Comparison of ENCODE assay signal across 20 cellular contexts in genomic region chr20:61934716-61935530, GRCh38.
DNase-seq lines count a peak whose midpoint lies in the region; ATAC-seq, FAIRE-seq and TF ChIP-seq lines count a peak whose summit lies in the region.
"Had no signal": no experiment of that assay in that cellular context is flagged by ENCODE, and none has a peak within 500 bp of the region (broad histone marks: within the 10 kb centered on the region; RNA-seq: fewer than 3 reads in every experiment).

No MANE protein-coding gene starts in this region.

- DNase-seq in left cardiac atrium (peak; percentile 5), left ventricle myocardium inferior (no peak), choroid plexus epithelial cell (ENCODE audit: low read depth) (peak; percentile 10), neural crest cell (ENCODE audit: low read depth, low spot score) (no peak), NCI-H345 (lab: John Stamatoyannopoulos, UW) (no peak), GM12892 (ENCODE audit: insufficient read length) (no peak), Ammon's horn (ENCODE audit: low spot score) (no peak)
- DNase-seq: CD8-positive, alpha-beta T cell; effector memory CD4-positive, alpha-beta T cell; HFFc6; islet precursor cell; NCI-H1105; NCI-H526 treated with DMSO at 0.1 percent for 48 hours; SHP77 treated with DMSO at 0.1 percent for 48 hours; stimulated activated CD4-positive, alpha-beta T cell treated with anti-CD3 and anti-CD28 coated beads, Interleukin-12 subunit alpha, Interleukin-12 subunit beta, amount 100 ng/mL, for 4 hours had no signal

- peaks cover 2% of the 10 kb centered on the region for H3K36me3 Mint-ChIP-seq in neural crest cell (ENCODE audit: low read depth)
- H3K36me3 Mint-ChIP-seq: CD8-positive, alpha-beta T cell had no signal

- ATAC-seq in left cardiac atrium = no peak
- no peak for ATAC-seq in HG02588 (IDR thresholded peaks at IDR 0.05; ENCODE audit: unreplicated experiment)
- ATAC-seq: CD8-positive, alpha-beta T cell; heart left ventricle; psoas muscle had no signal

- no peaks in the 10 kb centered on the region for H3K27me3 Mint-ChIP-seq in neural crest cell (ENCODE audit: low read depth)

- no peak for FAIRE-seq in GM12892 (lab: Jason Lieb, UNC)

- H3K4me3 Mint-ChIP-seq in neural crest cell = peak overlapping the region; percentile 6
- H3K4me3 Mint-ChIP-seq: CD8-positive, alpha-beta T cell; HFFc6; nephron had no signal

- no peak overlapping the region for H3K27ac Mint-ChIP-seq in neural crest cell (ENCODE audit: unreplicated experiment)
- H3K27ac Mint-ChIP-seq: CD8-positive, alpha-beta T cell; HFFc6; nephron had no signal

- H3K27ac ChIP-seq in left ventricle myocardium inferior (replicated peaks) = no peak overlapping the region
- H3K27ac ChIP-seq: heart left ventricle, psoas muscle, thoracic aorta had no signal

- TF ChIP-seq CTCF in left ventricle myocardium inferior (IDR thresholded peaks at IDR 0.05; ENCODE audit: borderline replicate concordance) (no peak), choroid plexus epithelial cell (conservative IDR thresholded peaks at IDR 0.05; ENCODE audit: low read depth, low read length) (no peak), neural crest cell (conservative IDR thresholded peaks at IDR 0.05) (no peak)

- no peaks in the 10 kb centered on the region for H3K4me1 ChIP-seq in left ventricle myocardium inferior
- H3K4me1 ChIP-seq: heart left ventricle, psoas muscle had no signal

- intact Hi-C loops in left cardiac atrium (cut with DNase I) = no loop called here
- intact Hi-C loops in left ventricle myocardium inferior (cut with micrococcal nuclease) = no loop called here

- no peaks in the 10 kb centered on the region for H3K4me1 Mint-ChIP-seq in neural crest cell
- H3K4me1 Mint-ChIP-seq: nephron had no signal

- no peak for TF ChIP-seq POLR2A in GM12892 (IDR thresholded peaks at IDR 0.05; ENCODE audit: low read depth, low read length)

- no peaks in the 10 kb centered on the region for H3K9me3 Mint-ChIP-seq in neural crest cell
- H3K9me3 Mint-ChIP-seq: CD8-positive, alpha-beta T cell; nephron had no signal

- no peak overlapping the region for H3K4me3 ChIP-seq in left ventricle myocardium inferior
- no peak overlapping the region for H3K4me3 ChIP-seq in choroid plexus epithelial cell (ENCODE audit: low read depth, low read length)
- H3K4me3 ChIP-seq: heart left ventricle, psoas muscle, thoracic aorta had no signal

- H3K9me3 ChIP-seq in left ventricle myocardium inferior (replicated peaks) = no peaks in the 10 kb centered on the region
- H3K9me3 ChIP-seq: heart left ventricle, psoas muscle, thoracic aorta had no signal

- no peaks in the 10 kb centered on the region for H3K36me3 ChIP-seq in left ventricle myocardium inferior
- H3K36me3 ChIP-seq: heart left ventricle, thoracic aorta had no signal

- H3K27me3 ChIP-seq in left ventricle myocardium inferior (ENCODE audit: low read depth) = peaks cover 57% of the 10 kb centered on the region

Comparison
In these comparisons a context has a peak if more than half of its experiments do, and no peak if none do; other contexts are left out.
1. DNase-seq: peak in left cardiac atrium (single experiment) and choroid plexus epithelial cell (single experiment); none in left ventricle myocardium inferior (single experiment), neural crest cell (single experiment), NCI-H345 (single experiment), GM12892 (single experiment) and Ammon's horn (single experiment).